Comparison of ENCODE assay signal across 28 cellular contexts in the genomic region with DNA sequence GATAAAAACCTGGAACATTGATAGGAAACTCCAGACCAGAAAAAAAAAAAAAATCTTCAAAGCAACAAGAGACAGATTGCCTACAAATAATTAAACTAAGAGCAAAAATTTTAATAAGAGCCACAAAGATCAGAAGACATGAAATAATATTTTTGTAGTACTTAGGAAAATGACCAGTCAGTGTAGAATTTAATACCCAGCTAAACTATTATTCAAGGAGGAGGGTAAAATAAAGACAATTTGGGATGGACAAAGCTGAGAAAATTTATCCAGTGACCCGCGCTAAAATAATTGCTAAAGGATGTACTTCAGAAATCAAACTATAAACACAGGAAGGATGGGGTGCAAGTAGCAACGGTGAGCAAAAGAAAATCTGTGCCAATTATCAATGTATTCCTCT.
"Had no signal": no experiment of that assay in that cellular context is flagged by ENCODE, and none has a peak within 500 bp of the region (broad histone marks: within the 10 kb centered on the region; RNA-seq: fewer than 3 reads in every experiment).

No MANE protein-coding gene starts in this region.

- H3K4me1 ChIP-seq: colonic mucosa, esophagus muscularis mucosa, gastrocnemius medialis, gastroesophageal sphincter had no signal

- ATAC-seq: effector memory CD8-positive, alpha-beta T cell; esophagus mucosa; foreskin keratinocyte; gastrocnemius medialis; gastroesophageal sphincter; heart left ventricle; heart right ventricle had no signal

- H3K4me3 ChIP-seq: colonic mucosa, coronary artery, dorsolateral prefrontal cortex, esophagus muscularis mucosa, esophagus squamous epithelium, gastrocnemius medialis, gastroesophageal sphincter, heart left ventricle, heart right ventricle had no signal

- H3K9me3 ChIP-seq: colonic mucosa, gastrocnemius medialis had no signal

- H3K36me3 ChIP-seq: esophagus muscularis mucosa, esophagus squamous epithelium, gastrocnemius medialis, gastroesophageal sphincter, heart left ventricle, heart right ventricle had no signal

- H3K27me3 ChIP-seq: colonic mucosa, dorsolateral prefrontal cortex, esophagus muscularis mucosa, esophagus squamous epithelium, foreskin keratinocyte, gastrocnemius medialis, gastroesophageal sphincter, heart left ventricle, heart right ventricle had no signal

- DNase-seq: colonic mucosa; cortex of kidney; dermis blood vessel endothelial cell; dorsolateral prefrontal cortex; effector CD4-positive, alpha-beta T cell; effector CD8-positive, alpha-beta T cell; effector memory CD4-positive, alpha-beta T cell; effector memory CD8-positive, alpha-beta T cell; endodermal cell; erythroblast; esophagus squamous epithelium; foreskin fibroblast; foreskin keratinocyte; foreskin melanocyte; gastrocnemius medialis; glutamatergic neuron; head of caudate nucleus; heart left ventricle; heart right ventricle had no signal

- FAIRE-seq: colon, endometrium, endothelial cell of umbilical vein, frontal cortex had no signal

- H3K27ac ChIP-seq: colonic mucosa, coronary artery, dorsolateral prefrontal cortex, epithelial cell of prostate, esophagus muscularis mucosa, esophagus squamous epithelium, foreskin keratinocyte, gastrocnemius medialis, gastroesophageal sphincter, heart left ventricle, heart right ventricle had no signal
